ENCODE assay signal across 32 cellular contexts in the genomic region with DNA sequence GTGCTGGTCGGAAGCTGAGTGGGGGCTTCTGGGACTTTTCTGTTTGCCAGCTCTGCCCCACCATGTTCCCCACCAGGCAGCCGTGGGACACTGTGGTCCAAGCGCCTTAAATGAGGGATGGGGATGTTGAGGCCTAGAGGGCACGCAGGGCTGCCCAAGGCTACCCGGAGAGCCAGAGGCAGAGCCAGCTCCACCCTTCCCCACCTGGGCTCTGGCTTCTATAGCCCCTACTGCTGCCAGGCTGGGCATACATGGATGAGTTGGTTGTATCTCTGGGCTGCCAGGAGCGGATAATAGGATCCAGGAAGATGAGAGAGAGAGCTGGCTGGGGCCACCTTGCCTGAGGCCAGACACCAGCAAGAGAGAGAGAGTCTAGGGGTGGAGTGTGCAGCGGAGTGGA.
"Had no signal": no experiment of that assay in that cellular context is flagged by ENCODE, and none has a peak within 500 bp of the region (broad histone marks: within the 10 kb centered on the region; RNA-seq: fewer than 3 reads in every experiment).

No MANE protein-coding gene starts in this region.

- H3K27me3 Mint-ChIP-seq: activated CD4-positive, alpha-beta T cell treated with anti-CD3 and anti-CD28 coated beads, Interleukin-2, amount 10 ng/mL, durations not matched to agents 24 days and 14 days; activated CD8-positive, alpha-beta T cell treated with anti-CD3 and anti-CD28 coated beads for 36 hours; activated naive CD8-positive, alpha-beta T cell treated with anti-CD3 and anti-CD28 coated beads for 36 hours had no signal

- H3K36me3 ChIP-seq: brain microvascular endothelial cell, MG63, Peyer's patch, SJSA1 had no signal

- H3K9me3 Mint-ChIP-seq: activated CD4-positive, alpha-beta T cell treated with anti-CD3 and anti-CD28 coated beads, Interleukin-2, amount 10 ng/mL, durations not matched to agents 24 days and 14 days; activated CD8-positive, alpha-beta T cell treated with anti-CD3 and anti-CD28 coated beads for 36 hours; activated naive CD8-positive, alpha-beta T cell treated with anti-CD3 and anti-CD28 coated beads for 36 hours; activated T-cell treated with anti-CD3 and anti-CD28 coated beads, Interleukin-2, amount 50 U/mL, for 72 hours; activated T-helper 2 cell treated with anti-CD3 and anti-CD28 coated beads, Interferon-gamma antibody, Interleukin-2, Interleukin-4, amounts not matched to agents 10 μg/mL and 5 μg/mL and 100 μg/mL, durations not matched to agents 14 hours and 24 hours and 36 hours; T-cell had no signal

- H3K36me3 Mint-ChIP-seq: activated naive CD8-positive, alpha-beta T cell treated with anti-CD3 and anti-CD28 coated beads for 36 hours; T-cell had no signal

- H3K4me3 ChIP-seq: MG63, Peyer's patch, SJSA1 had no signal

- H3K4me1 ChIP-seq: Peyer's patch had no signal

- H3K9ac ChIP-seq: SK-N-SH had no signal

- H3K27me3 ChIP-seq: brain microvascular endothelial cell, MG63, Peyer's patch, SJSA1 had no signal

- DNase-seq: activated CD4-positive, alpha-beta T cell treated with anti-CD3 and anti-CD28 coated beads, Interleukin-2, amount 10 ng/mL, durations not matched to agents 24 days and 14 days; activated CD4-positive, alpha-beta T cell treated with anti-CD3 and anti-CD28 coated beads, Interleukin-2, amount 50 U/mL, for 4 hours; activated CD8-positive, alpha-beta T cell treated with anti-CD3 and anti-CD28 coated beads for 36 hours; activated naive CD4-positive, alpha-beta T cell; activated naive CD4-positive, alpha-beta T cell treated with anti-CD3 and anti-CD28 coated beads, Interleukin-2, amount 50 U/mL, for 16 hours; activated naive CD8-positive, alpha-beta T cell treated with anti-CD3 and anti-CD28 coated beads for 36 hours; activated T-cell treated with anti-CD3 and anti-CD28 coated beads, Interleukin-2, amount 50 U/mL, for 1 hour; activated T-cell treated with anti-CD3 and anti-CD28 coated beads, Interleukin-2, amount 50 U/mL, for 72 hours; amniotic stem cell; aorta; brain microvascular endothelial cell; Kasumi-1; KG1; MG63; NCI-H1048; NCI-H1105 treated with DMSO at 0.1 percent for 48 hours; NCI-H1436 treated with DMSO at 0.1 percent for 48 hours; NCI-H1694 treated with DMSO at 0.1 percent for 48 hours; NCI-H2029; NCI-H345; NCI-H524 treated with DMSO at 0.1 percent for 48 hours; NCI-H748 treated with DMSO at 0.1 percent for 48 hours; NK-92 treated with Interleukin-12 subunit alpha and Interleukin-12 subunit beta, amount 100 ng/mL, for 24 hours; PC-3; Peyer's patch; RPMI8226; SHP77 treated with DMSO at 0.1 percent for 48 hours; SK-N-SH; T-cell had no signal

- FAIRE-seq: TTC549 had no signal

- H3K4me2 ChIP-seq: SK-N-SH had no signal

- H3K4me3 Mint-ChIP-seq: activated CD4-positive, alpha-beta T cell treated with anti-CD3 and anti-CD28 coated beads, Interleukin-2, amount 10 ng/mL, durations not matched to agents 24 days and 14 days; activated CD8-positive, alpha-beta T cell treated with anti-CD3 and anti-CD28 coated beads for 36 hours; activated naive CD8-positive, alpha-beta T cell treated with anti-CD3 and anti-CD28 coated beads for 36 hours; activated T-cell treated with anti-CD3 and anti-CD28 coated beads, Interleukin-2, amount 50 U/mL, for 72 hours; T-cell had no signal

- H3K9me3 ChIP-seq: MG63, Peyer's patch, SJSA1, SK-N-SH had no signal

- H3K27ac Mint-ChIP-seq: activated CD4-positive, alpha-beta T cell treated with anti-CD3 and anti-CD28 coated beads, Interleukin-2, amount 10 ng/mL, durations not matched to agents 24 days and 14 days; activated CD8-positive, alpha-beta T cell treated with anti-CD3 and anti-CD28 coated beads for 36 hours; activated naive CD8-positive, alpha-beta T cell treated with anti-CD3 and anti-CD28 coated beads for 36 hours; activated T-cell treated with anti-CD3 and anti-CD28 coated beads, Interleukin-2, amount 50 U/mL, for 72 hours; activated T-helper 2 cell treated with anti-CD3 and anti-CD28 coated beads, Interferon-gamma antibody, Interleukin-2, Interleukin-4, amounts not matched to agents 10 μg/mL and 5 μg/mL and 100 μg/mL, durations not matched to agents 14 hours and 24 hours and 36 hours; T-cell had no signal

- H3K27ac ChIP-seq: brain microvascular endothelial cell, Peyer's patch, SJSA1 had no signal
